In genomic region chr12:84791444-84791843, GRCh38 we compare ENCODE assay signal across 20 cellular contexts.
"Had no signal": no experiment of that assay in that cellular context is flagged by ENCODE, and none has a peak within 500 bp of the region (broad histone marks: within the 10 kb centered on the region; RNA-seq: fewer than 3 reads in every experiment).

No MANE protein-coding gene starts in this region.

- H3K27ac ChIP-seq: dorsolateral prefrontal cortex, left lung, neutrophil, pancreas, right lobe of liver, testis, tibial artery had no signal

- H3K4me3 ChIP-seq: dorsolateral prefrontal cortex, left lung, mucosa of descending colon, pancreas, right lobe of liver, testis, tibial artery had no signal

- H3K36me3 ChIP-seq: left lung, neutrophil, pancreas, right lobe of liver, tibial artery had no signal

- H3K27me3 ChIP-seq: dorsolateral prefrontal cortex, left lung, neutrophil, right lobe of liver, testis, tibial artery had no signal

- H3K9me3 ChIP-seq: left lung, mucosa of descending colon, neutrophil, pancreas, right lobe of liver, testis, tibial artery had no signal

- H3K4me1 ChIP-seq: left lung, pancreas, right lobe of liver, testis, tibial artery had no signal

- ATAC-seq: left cardiac atrium; left lung; mucosa of descending colon; natural killer cell treated with Interleukin-12 subunit alpha and Interleukin-12 subunit beta and Interleukin-15 and Interleukin-18, amount 100 ng/mL, for 72 hours; pancreas; right lobe of liver; stimulated activated memory B cell treated with anti-CD40 and anti-IgM and Interleukin-4, amounts not matched to agents 10 μg/mL and 1 μg/mL and 100 μg/mL, for 72 hours; stimulated activated naive CD8-positive, alpha-beta T cell treated with anti-CD3 and anti-CD28 coated beads, Interleukin-15, Interleukin-2, amounts not matched to agents 100 U/mL and 50 U/mL, for 24 hours had no signal

- FAIRE-seq: pancreas had no signal

- DNase-seq: cortex of kidney; dorsolateral prefrontal cortex; effector CD4-positive, alpha-beta T cell; head of caudate nucleus; left cardiac atrium; left lung; mesenchymal stem cell; mucosa of descending colon; naive B cell; pancreas; retina; right lobe of liver; stimulated activated CD4-positive, alpha-beta T cell treated with anti-CD3 and anti-CD28 coated beads, Interleukin-4, amount 100 ng/mL, for 4 hours; stimulated activated naive CD8-positive, alpha-beta T cell treated with anti-CD3 and anti-CD28 coated beads, Interleukin-15, Interleukin-2, amounts not matched to agents 100 U/mL and 50 U/mL, for 24 hours; substantia nigra; testis; tibial artery had no signal
